Comparison of ENCODE assay signal across 1 cellular context in the genomic region with DNA sequence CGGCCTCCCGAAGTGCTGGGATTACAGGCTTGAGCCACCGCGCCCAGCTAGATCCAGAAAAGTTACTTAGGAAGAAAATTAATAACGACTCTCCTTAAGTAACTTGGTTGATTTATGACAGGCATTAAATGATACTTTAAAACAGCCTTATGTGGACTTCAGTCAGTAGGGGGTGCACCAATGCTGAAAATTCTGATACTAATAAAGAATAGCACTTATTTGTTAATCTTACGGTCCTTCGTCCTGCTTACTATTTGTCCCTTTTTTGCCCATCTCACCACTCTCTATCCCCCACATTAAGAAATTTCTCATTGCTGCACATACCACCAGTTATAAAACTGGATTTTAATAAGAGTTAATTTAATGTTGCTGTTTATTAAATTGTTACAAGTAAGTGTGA.
TF ChIP-seq lines count a peak whose summit lies in the region.

No MANE protein-coding gene starts in this region.

TF ChIP-seq in GM12878, 131 proteins besides CTCF, POLR2A, EP300 and RAD21:
- no peak for TF ChIP-seq HDAC6 (IDR thresholded peaks at IDR 0.05; ENCODE audit: unreplicated experiment)
- TF ChIP-seq TBL1XR1 (IDR thresholded peaks at IDR 0.05; ENCODE audit: low read depth, low read length) = no peak
- no peak for TF ChIP-seq IRF4 (IDR thresholded peaks at IDR 0.05; ENCODE audit: low read depth, low read length)
- TF ChIP-seq, protein P1, sequence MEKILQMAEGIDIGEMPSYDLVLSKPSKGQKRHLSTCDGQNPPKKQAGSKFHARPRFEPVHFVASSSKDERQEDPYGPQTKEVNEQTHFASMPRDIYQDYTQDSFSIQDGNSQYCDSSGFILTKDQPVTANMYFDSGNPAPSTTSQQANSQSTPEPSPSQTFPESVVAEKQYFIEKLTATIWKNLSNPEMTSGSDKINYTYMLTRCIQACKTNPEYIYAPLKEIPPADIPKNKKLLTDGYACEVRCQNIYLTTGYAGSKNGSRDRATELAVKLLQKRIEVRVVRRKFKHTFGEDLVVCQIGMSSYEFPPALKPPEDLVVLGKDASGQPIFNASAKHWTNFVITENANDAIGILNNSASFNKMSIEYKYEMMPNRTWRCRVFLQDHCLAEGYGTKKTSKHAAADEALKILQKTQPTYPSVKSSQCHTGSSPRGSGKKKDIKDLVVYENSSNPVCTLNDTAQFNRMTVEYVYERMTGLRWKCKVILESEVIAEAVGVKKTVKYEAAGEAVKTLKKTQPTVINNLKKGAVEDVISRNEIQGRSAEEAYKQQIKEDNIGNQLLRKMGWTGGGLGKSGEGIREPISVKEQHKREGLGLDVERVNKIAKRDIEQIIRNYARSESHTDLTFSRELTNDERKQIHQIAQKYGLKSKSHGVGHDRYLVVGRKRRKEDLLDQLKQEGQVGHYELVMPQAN (conservative IDR thresholded peaks at IDR 0.05) = no peak
- TF ChIP-seq, protein P2, sequence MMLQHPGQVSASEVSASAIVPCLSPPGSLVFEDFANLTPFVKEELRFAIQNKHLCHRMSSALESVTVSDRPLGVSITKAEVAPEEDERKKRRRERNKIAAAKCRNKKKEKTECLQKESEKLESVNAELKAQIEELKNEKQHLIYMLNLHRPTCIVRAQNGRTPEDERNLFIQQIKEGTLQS (IDR thresholded peaks at IDR 0.05; ENCODE audit: borderline replicate concordance, extremely low read depth, low read depth, low read length) = no peak
- TF ChIP-seq, protein P3, sequence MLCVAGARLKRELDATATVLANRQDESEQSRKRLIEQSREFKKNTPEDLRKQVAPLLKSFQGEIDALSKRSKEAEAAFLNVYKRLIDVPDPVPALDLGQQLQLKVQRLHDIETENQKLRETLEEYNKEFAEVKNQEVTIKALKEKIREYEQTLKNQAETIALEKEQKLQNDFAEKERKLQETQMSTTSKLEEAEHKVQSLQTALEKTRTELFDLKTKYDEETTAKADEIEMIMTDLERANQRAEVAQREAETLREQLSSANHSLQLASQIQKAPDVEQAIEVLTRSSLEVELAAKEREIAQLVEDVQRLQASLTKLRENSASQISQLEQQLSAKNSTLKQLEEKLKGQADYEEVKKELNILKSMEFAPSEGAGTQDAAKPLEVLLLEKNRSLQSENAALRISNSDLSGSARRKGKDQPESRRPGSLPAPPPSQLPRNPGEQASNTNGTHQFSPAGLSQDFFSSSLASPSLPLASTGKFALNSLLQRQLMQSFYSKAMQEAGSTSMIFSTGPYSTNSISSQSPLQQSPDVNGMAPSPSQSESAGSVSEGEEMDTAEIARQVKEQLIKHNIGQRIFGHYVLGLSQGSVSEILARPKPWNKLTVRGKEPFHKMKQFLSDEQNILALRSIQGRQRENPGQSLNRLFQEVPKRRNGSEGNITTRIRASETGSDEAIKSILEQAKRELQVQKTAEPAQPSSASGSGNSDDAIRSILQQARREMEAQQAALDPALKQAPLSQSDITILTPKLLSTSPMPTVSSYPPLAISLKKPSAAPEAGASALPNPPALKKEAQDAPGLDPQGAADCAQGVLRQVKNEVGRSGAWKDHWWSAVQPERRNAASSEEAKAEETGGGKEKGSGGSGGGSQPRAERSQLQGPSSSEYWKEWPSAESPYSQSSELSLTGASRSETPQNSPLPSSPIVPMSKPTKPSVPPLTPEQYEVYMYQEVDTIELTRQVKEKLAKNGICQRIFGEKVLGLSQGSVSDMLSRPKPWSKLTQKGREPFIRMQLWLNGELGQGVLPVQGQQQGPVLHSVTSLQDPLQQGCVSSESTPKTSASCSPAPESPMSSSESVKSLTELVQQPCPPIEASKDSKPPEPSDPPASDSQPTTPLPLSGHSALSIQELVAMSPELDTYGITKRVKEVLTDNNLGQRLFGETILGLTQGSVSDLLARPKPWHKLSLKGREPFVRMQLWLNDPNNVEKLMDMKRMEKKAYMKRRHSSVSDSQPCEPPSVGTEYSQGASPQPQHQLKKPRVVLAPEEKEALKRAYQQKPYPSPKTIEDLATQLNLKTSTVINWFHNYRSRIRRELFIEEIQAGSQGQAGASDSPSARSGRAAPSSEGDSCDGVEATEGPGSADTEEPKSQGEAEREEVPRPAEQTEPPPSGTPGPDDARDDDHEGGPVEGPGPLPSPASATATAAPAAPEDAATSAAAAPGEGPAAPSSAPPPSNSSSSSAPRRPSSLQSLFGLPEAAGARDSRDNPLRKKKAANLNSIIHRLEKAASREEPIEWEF (IDR thresholded peaks at IDR 0.05; ENCODE audit: insufficient replicate concordance, low read depth, low read length) = no peak
- TF ChIP-seq NR2C2 (IDR thresholded peaks at IDR 0.05; ENCODE audit: borderline replicate concordance, control insufficient read depth, insufficient read length, low read depth) = no peak
- no peak for TF ChIP-seq NR2C1 (IDR thresholded peaks at IDR 0.05)
- TF ChIP-seq, protein P4, sequence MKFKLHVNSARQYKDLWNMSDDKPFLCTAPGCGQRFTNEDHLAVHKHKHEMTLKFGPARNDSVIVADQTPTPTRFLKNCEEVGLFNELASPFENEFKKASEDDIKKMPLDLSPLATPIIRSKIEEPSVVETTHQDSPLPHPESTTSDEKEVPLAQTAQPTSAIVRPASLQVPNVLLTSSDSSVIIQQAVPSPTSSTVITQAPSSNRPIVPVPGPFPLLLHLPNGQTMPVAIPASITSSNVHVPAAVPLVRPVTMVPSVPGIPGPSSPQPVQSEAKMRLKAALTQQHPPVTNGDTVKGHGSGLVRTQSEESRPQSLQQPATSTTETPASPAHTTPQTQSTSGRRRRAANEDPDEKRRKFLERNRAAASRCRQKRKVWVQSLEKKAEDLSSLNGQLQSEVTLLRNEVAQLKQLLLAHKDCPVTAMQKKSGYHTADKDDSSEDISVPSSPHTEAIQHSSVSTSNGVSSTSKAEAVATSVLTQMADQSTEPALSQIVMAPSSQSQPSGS (IDR thresholded peaks at IDR 0.05; ENCODE audit: low read length) = no peak
- TF ChIP-seq TCF7 (IDR thresholded peaks at IDR 0.05; ENCODE audit: borderline replicate concordance) = no peak
- TF ChIP-seq BRCA1 (IDR thresholded peaks at IDR 0.05; ENCODE audit: low read depth, low read length) = no peak
- TF ChIP-seq YY1 (IDR thresholded peaks at IDR 0.05; ENCODE audit: low read depth, low read length) = no peak
- no peak for TF ChIP-seq JUNB (IDR thresholded peaks at IDR 0.05)
- TF ChIP-seq ZNF384 (IDR thresholded peaks at IDR 0.05; ENCODE audit: borderline replicate concordance, low read depth, low read length) = no peak
- no peak for TF ChIP-seq POLR2AphosphoS2 (IDR thresholded peaks at IDR 0.05; ENCODE audit: low read depth, low read length)
- no peak for TF ChIP-seq BACH1 (IDR thresholded peaks at IDR 0.05; ENCODE audit: borderline replicate concordance)
- no peak for TF ChIP-seq FOXK2 (IDR thresholded peaks at IDR 0.05)
